In the genomic region with DNA sequence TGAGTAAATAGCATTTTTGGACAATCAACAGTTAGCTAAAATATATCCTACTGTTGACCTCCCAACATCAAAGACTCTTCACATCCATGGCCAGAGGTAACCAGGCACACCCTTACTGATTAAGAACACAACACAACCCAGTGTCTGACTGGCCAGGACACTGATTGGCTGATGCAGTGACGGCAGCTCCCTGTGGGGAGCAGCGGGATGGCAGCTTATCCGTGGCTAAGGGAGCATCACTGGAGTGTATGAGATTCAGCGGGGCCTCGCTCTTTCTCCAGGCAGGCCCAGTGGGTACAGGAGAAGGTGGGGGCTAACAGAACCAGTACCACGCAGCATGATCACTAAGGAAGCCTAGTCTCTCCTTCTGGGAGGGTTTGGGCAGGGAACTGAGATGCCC, we compare ENCODE assay signal across 23 cellular contexts. TPM values are rescaled to one million over a fixed set of nuclear protein-coding genes. Genes with fewer than 3 reads are reported as not detected.
DNase-seq lines count a peak whose midpoint lies in the region; ATAC-seq and TF ChIP-seq lines count a peak whose summit lies in the region.
"Had no signal": no experiment of that assay in that cellular context is flagged by ENCODE, and none has a peak within 500 bp of the region (broad histone marks: within the 10 kb centered on the region; RNA-seq: fewer than 3 reads in every experiment).

No MANE protein-coding gene starts in this region.

- no peak for ATAC-seq in natural killer cell treated with Interleukin-12 subunit alpha and Interleukin-12 subunit beta and Interleukin-15 and Interleukin-18, amount 100 ng/mL, for 72 hours
- ATAC-seq in HG02642 (IDR thresholded peaks at IDR 0.05; ENCODE audit: poor library complexity, unreplicated experiment), result no peak
- no peak for ATAC-seq in HG03095 (IDR thresholded peaks at IDR 0.05; ENCODE audit: unreplicated experiment)
- ATAC-seq: gastrocnemius medialis, left lobe of liver had no signal

- peaks cover 4% of the 10 kb centered on the region for H3K27me3 Mint-ChIP-seq in T-helper 1 cell treated with Interleukin-12 subunit alpha and Interleukin-12 subunit beta and Interleukin-4 antibody, amounts not matched to agents 30 μg/mL and 1 μg/mL, for 36 hours (ENCODE audit: low read depth)
- H3K27me3 Mint-ChIP-seq in chondrocyte (ENCODE audit: low read depth), result peaks cover 31% of the 10 kb centered on the region
- no peaks in the 10 kb centered on the region for H3K27me3 Mint-ChIP-seq in natural killer cell treated with Interleukin-12 subunit alpha and Interleukin-12 subunit beta and Interleukin-15 and Interleukin-18, amount 100 ng/mL, for 72 hours

- DNase-seq in T-helper 1 cell (no peak), chondrocyte (ENCODE audit: low spot score) (peak; percentile 43), SKM-1 treated with dmso at 0.1 percent for 144 hours (lab: John Stamatoyannopoulos, UW; ENCODE audit: unreplicated experiment) (no peak)
- no peak for DNase-seq in natural killer cell treated with Interleukin-12 subunit alpha and Interleukin-12 subunit beta and Interleukin-15 and Interleukin-18, amount 100 ng/mL, for 72 hours (ENCODE audit: low spot score)
- DNase-seq: 8988T; activated CD4-positive, alpha-beta T cell treated with anti-CD3 and anti-CD28 coated beads, Interleukin-2, amount 50 U/mL, for 4 hours; activated effector memory CD4-positive, alpha-beta T cell treated with Interleukin-2 at 50 U/mL for 16 hours; aorta; DMS 273 treated with DMSO at 0.1 percent for 48 hours; gastrocnemius medialis; midbrain; NCI-H1417 treated with DMSO at 0.1 percent for 48 hours; NCI-H69; Peyer's patch; SK-N-SH had no signal

- H3K27ac Mint-ChIP-seq in T-helper 1 cell treated with Interleukin-12 subunit alpha and Interleukin-12 subunit beta and Interleukin-4 antibody, amounts not matched to agents 30 μg/mL and 1 μg/mL, for 36 hours, result peak overlapping the region; percentile 59
- H3K27ac Mint-ChIP-seq in chondrocyte (ENCODE audit: unreplicated experiment), result no peak overlapping the region
- peak overlapping the region; percentile 87 to 96 for H3K27ac Mint-ChIP-seq in natural killer cell treated with Interleukin-12 subunit alpha and Interleukin-12 subunit beta and Interleukin-15 and Interleukin-18, amount 100 ng/mL, for 72 hours

- peaks cover 3% of the 10 kb centered on the region for H3K36me3 Mint-ChIP-seq in T-helper 1 cell treated with Interleukin-12 subunit alpha and Interleukin-12 subunit beta and Interleukin-4 antibody, amounts not matched to agents 30 μg/mL and 1 μg/mL, for 36 hours (ENCODE audit: low read depth)
- H3K36me3 Mint-ChIP-seq in chondrocyte (ENCODE audit: low read depth), result peaks cover 3% of the 10 kb centered on the region
- H3K36me3 Mint-ChIP-seq in natural killer cell treated with Interleukin-12 subunit alpha and Interleukin-12 subunit beta and Interleukin-15 and Interleukin-18, amount 100 ng/mL, for 72 hours, result no peaks in the 10 kb centered on the region

- peaks cover 9% of the 10 kb centered on the region for H3K9me3 Mint-ChIP-seq in T-helper 1 cell treated with Interleukin-12 subunit alpha and Interleukin-12 subunit beta and Interleukin-4 antibody, amounts not matched to agents 30 μg/mL and 1 μg/mL, for 36 hours
- H3K9me3 Mint-ChIP-seq in chondrocyte (ENCODE audit: low read depth), result peaks cover 9% of the 10 kb centered on the region
- H3K9me3 Mint-ChIP-seq in natural killer cell treated with Interleukin-12 subunit alpha and Interleukin-12 subunit beta and Interleukin-15 and Interleukin-18, amount 100 ng/mL, for 72 hours, result no peaks in the 10 kb centered on the region

- H3K4me3 Mint-ChIP-seq in T-helper 1 cell treated with Interleukin-12 subunit alpha and Interleukin-12 subunit beta and Interleukin-4 antibody, amounts not matched to agents 30 μg/mL and 1 μg/mL, for 36 hours, result no peak overlapping the region
- no peak overlapping the region for H3K4me3 Mint-ChIP-seq in chondrocyte (ENCODE audit: unreplicated experiment)
- H3K4me3 Mint-ChIP-seq in natural killer cell treated with Interleukin-12 subunit alpha and Interleukin-12 subunit beta and Interleukin-15 and Interleukin-18, amount 100 ng/mL, for 72 hours, result peak overlapping the region; percentile 77

- H3K27ac ChIP-seq in VCaP, result no peak overlapping the region
- H3K27ac ChIP-seq: BLaER1 treated with 17β-estradiol and CSF1 and Interleukin-3, amounts not matched to agents 10 nM and 100 nM; gastrocnemius medialis; Peyer's patch; thoracic aorta had no signal

- TF ChIP-seq CTCF in VCaP (conservative IDR thresholded peaks at IDR 0.05) (0 out of 2 replicates have a peak, but pooled peaks have one; percentile 11), chondrocyte (IDR thresholded peaks at IDR 0.05) (no peak)

- peaks cover 69% of the 10 kb centered on the region for H3K4me1 Mint-ChIP-seq in T-helper 1 cell treated with Interleukin-12 subunit alpha and Interleukin-12 subunit beta and Interleukin-4 antibody, amounts not matched to agents 30 μg/mL and 1 μg/mL, for 36 hours (ENCODE audit: low read depth)
- H3K4me1 Mint-ChIP-seq in chondrocyte (ENCODE audit: low read depth), result no peaks in the 10 kb centered on the region
- peaks cover 90 to 96% of the 10 kb centered on the region in 2 donors for H3K4me1 Mint-ChIP-seq in natural killer cell treated with Interleukin-12 subunit alpha and Interleukin-12 subunit beta and Interleukin-15 and Interleukin-18, amount 100 ng/mL, for 72 hours (ENCODE audit: low read depth in 2 of 2)

RNA-seq across cellular contexts. Expression of a gene that starts 10.3 kb away (rescaled TPM):
- total RNA-seq in chondrocyte, result 0.37 TPM in 1 of 3 replicates, not detected in the others
- 100 to 1,000 TPM; 508 to 635 TPM for total RNA-seq in natural killer cell treated with Interleukin-12 subunit alpha and Interleukin-12 subunit beta and Interleukin-15 and Interleukin-18, amount 100 ng/mL, for 72 hours
- total RNA-seq: endothelial cell of umbilical vein had no signal

RNA-seq across cellular contexts. Expression of a gene that starts 28.0 kb away (rescaled TPM):
- 11.3 to 27.7 TPM (median 14.6 TPM) in 3 replicates for total RNA-seq in chondrocyte
- 1 to 10 TPM; 1.3 to 3.9 TPM for total RNA-seq in natural killer cell treated with Interleukin-12 subunit alpha and Interleukin-12 subunit beta and Interleukin-15 and Interleukin-18, amount 100 ng/mL, for 72 hours

RNA-seq across cellular contexts. Expression of a gene that starts 50.5 kb away (rescaled TPM):
- total RNA-seq in chondrocyte, result not detected in 3 replicates
- 1 to 10 TPM; 1.8 to 1.9 TPM for total RNA-seq in natural killer cell treated with Interleukin-12 subunit alpha and Interleukin-12 subunit beta and Interleukin-15 and Interleukin-18, amount 100 ng/mL, for 72 hours
- total RNA-seq: aorta, endothelial cell of umbilical vein, thoracic aorta had no signal

RNA-seq across cellular contexts. Expression of a gene that starts 52.2 kb away (rescaled TPM):
- total RNA-seq in chondrocyte, result not detected in 3 replicates
- total RNA-seq in natural killer cell treated with Interleukin-12 subunit alpha and Interleukin-12 subunit beta and Interleukin-15 and Interleukin-18, amount 100 ng/mL, for 72 hours, result under 1 TPM; 0.11 to 0.29 TPM
- total RNA-seq: aorta, endothelial cell of umbilical vein, gastrocnemius medialis, left lobe of liver, Peyer's patch, thoracic aorta had no signal

Comparison
In these comparisons a context has a peak if more than half of its experiments do, and no peak if none do; other contexts are left out.
1. RNA of a gene that starts 10.3 kb away (total RNA-seq): 508 to 635 TPM in natural killer cell treated with Interleukin-12 subunit alpha and Interleukin-12 subunit beta and Interleukin-15 and Interleukin-18, amount 100 ng/mL, for 72 hours; 0.37 TPM in chondrocyte; every median in the first group is over 100 times any median in the second.